Comparison of ENCODE assay signal across 5 cellular contexts in genomic region chr9:134703730-134704114, GRCh38.
DNase-seq lines count a peak whose midpoint lies in the region; FAIRE-seq and TF ChIP-seq lines count a peak whose summit lies in the region.
"Not testable (repeated sequence)": the region's sequence is repeated elsewhere in the genome, so short reads cannot be mapped to it uniquely, and the experiment has no call there.

No MANE protein-coding gene starts in this region.

- H3K4me1 ChIP-seq in astrocyte (ENCODE audit: insufficient read depth, low read length), result peaks cover 31% of the 10 kb centered on the region
- peaks cover 54% of the 10 kb centered on the region for H3K4me1 ChIP-seq in left ventricle myocardium inferior
- peaks cover 39% of the 10 kb centered on the region for H3K4me1 ChIP-seq in mesodermal cell (ENCODE audit: control insufficient read depth, insufficient read depth, low read length, poor library complexity, severe bottlenecking)
- peaks cover 0 to 77% (median 65%) of the 10 kb centered on the region in 4 donors for H3K4me1 ChIP-seq in sigmoid colon
- H3K4me1 ChIP-seq in transverse colon, result peaks cover 33 to 52% (median 38%) of the 10 kb centered on the region in 4 donors

- H3K27ac Mint-ChIP-seq in astrocyte (ENCODE audit: unreplicated experiment), result peak overlapping the region; percentile 58

- H2AFZ ChIP-seq in astrocyte (ENCODE audit: low read depth, low read length), result not testable (repeated sequence)

- not testable (repeated sequence) for H3K9me3 ChIP-seq in astrocyte (ENCODE audit: insufficient read depth, low read depth, low read length); left ventricle myocardium inferior (replicated peaks); mesodermal cell (ENCODE audit: control insufficient read depth, low read length); sigmoid colon; transverse colon

- DNase-seq in astrocyte (ENCODE audit: low read depth); left ventricle myocardium inferior; sigmoid colon; transverse colon: not testable (repeated sequence)

- peaks cover 97% of the 10 kb centered on the region for H3K79me2 ChIP-seq in astrocyte (ENCODE audit: insufficient read depth, low read length)

- not testable (repeated sequence) for H3K27me3 ChIP-seq in astrocyte (ENCODE audit: insufficient read depth, low read length); left ventricle myocardium inferior (ENCODE audit: low read depth); sigmoid colon; transverse colon

- not testable (repeated sequence) for H3K27me3 Mint-ChIP-seq in astrocyte (ENCODE audit: low read depth, unreplicated experiment)

- peaks cover 98% of the 10 kb centered on the region for H4K20me1 ChIP-seq in astrocyte (ENCODE audit: insufficient read depth, low read length)

- not testable (repeated sequence) for H3K9ac ChIP-seq in astrocyte (ENCODE audit: low read length)

- no CpG with 5 or more reads among the region's 13 CpGs for WGBS in mesodermal cell (ENCODE audit: insufficient coverage in 2 of 2), 2 experiments
- 54 to 85% methylated on average over 11 to 13 of the region's 13 CpGs for WGBS in sigmoid colon, 2 donors
- WGBS in transverse colon (ENCODE audit: low coverage in 1 of 2), 2 donors, result 76% methylated on average over 13 of the region's 13 CpGs; no CpG with 5 or more reads in 1 of the 2 donors

- H3K36me3 ChIP-seq in astrocyte (ENCODE audit: insufficient read depth, low read length) (peaks cover 61% of the 10 kb centered on the region), mesodermal cell (ENCODE audit: control insufficient read depth, insufficient read depth, low read length) (peaks cover 96% of the 10 kb centered on the region), sigmoid colon (peaks cover 14 to 35% (median 23%) of the 10 kb centered on the region in 4 donors)
- H3K36me3 ChIP-seq in left ventricle myocardium inferior, transverse colon: not testable (repeated sequence)

- H3K9me3 Mint-ChIP-seq in astrocyte (ENCODE audit: unreplicated experiment), result not testable (repeated sequence)

- H3K4me2 ChIP-seq in astrocyte (ENCODE audit: low read length), result not testable (repeated sequence)

- H3K4me3 Mint-ChIP-seq in astrocyte (ENCODE audit: unreplicated experiment), result not testable (repeated sequence)

- in situ Hi-C loops in transverse colon (cut with MboI; ENCODE audit: low pct_ligation_motif_present in 1 of 4, low pct_unique_long_range_greater_than_20kb in 1 of 4, low sequenced_read_pairs in 3 of 4), result not testable (repeated sequence)

- not testable (repeated sequence) for H3K4me3 ChIP-seq in astrocyte (ENCODE audit: insufficient read depth, low read depth, low read length); left ventricle myocardium inferior; mesodermal cell (ENCODE audit: extremely low read depth, insufficient read depth, low read length, poor library complexity, severe bottlenecking); sigmoid colon; transverse colon

- TF ChIP-seq CTCF in astrocyte (IDR thresholded peaks at IDR 0.05; ENCODE audit: insufficient read depth, low read depth, low read length); left ventricle myocardium inferior (IDR thresholded peaks at IDR 0.05; ENCODE audit: borderline replicate concordance); sigmoid colon (IDR thresholded peaks at IDR 0.05); transverse colon (IDR thresholded peaks at IDR 0.05): not testable (repeated sequence)

- H3K36me3 Mint-ChIP-seq in astrocyte (ENCODE audit: low read depth, unreplicated experiment), result peaks cover 32% of the 10 kb centered on the region

- intact Hi-C loops in left ventricle myocardium inferior (cut with micrococcal nuclease); sigmoid colon (cut with DNase I); transverse colon (cut with DNase I; ENCODE audit: low total_unique reads): not testable (repeated sequence)

- FAIRE-seq in astrocyte (lab: Jason Lieb, UNC), result not testable (repeated sequence)

- peaks cover 51% of the 10 kb centered on the region for H3K4me1 Mint-ChIP-seq in astrocyte (ENCODE audit: low read depth, unreplicated experiment)

- H3K27ac ChIP-seq in astrocyte (ENCODE audit: low read depth, low read length), result not testable (repeated sequence)
- H3K27ac ChIP-seq in left ventricle myocardium inferior (replicated peaks) (peak overlapping the region; percentile 33), mesodermal cell (ENCODE audit: low read depth, low read length, severe bottlenecking) (peak overlapping the region; percentile 23), sigmoid colon (peak overlapping the region in 3 of 4 donors; percentile 92 to 98 (median 95)), transverse colon (peak overlapping the region; percentile 37 to 95 (median 89))

- TF ChIP-seq EP300 in sigmoid colon (IDR thresholded peaks at IDR 0.05); transverse colon (IDR thresholded peaks at IDR 0.05; ENCODE audit: low read depth): not testable (repeated sequence)

- TF ChIP-seq POLR2A in sigmoid colon (IDR thresholded peaks at IDR 0.05); transverse colon (IDR thresholded peaks at IDR 0.05): not testable (repeated sequence)
